Comparison of ENCODE assay signal across 19 cellular contexts in the genomic region with DNA sequence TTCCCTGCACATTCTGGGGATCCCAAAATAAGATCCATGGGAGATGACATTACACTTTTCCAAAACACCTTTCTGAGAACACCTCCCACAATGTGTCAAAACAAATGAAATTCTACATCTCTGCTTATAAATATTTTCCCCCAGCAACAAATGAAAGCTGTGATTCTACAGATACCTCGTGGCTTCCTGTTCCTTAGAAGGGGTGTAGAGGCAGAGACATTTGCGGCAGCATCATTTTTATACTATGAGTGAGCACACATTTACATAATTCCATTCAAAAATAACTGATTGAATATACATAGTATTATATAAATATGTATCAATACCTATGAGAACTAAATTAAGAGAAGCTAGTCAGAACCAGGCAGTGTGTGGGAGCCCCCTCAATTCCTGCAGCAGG.
DNase-seq lines count a peak whose midpoint lies in the region; ATAC-seq, FAIRE-seq and TF ChIP-seq lines count a peak whose summit lies in the region.
"Had no signal": no experiment of that assay in that cellular context is flagged by ENCODE, and none has a peak within 500 bp of the region (broad histone marks: within the 10 kb centered on the region; RNA-seq: fewer than 3 reads in every experiment).

No MANE protein-coding gene starts in this region.

- peak overlapping the region; percentile 58 for H3K27ac Mint-ChIP-seq in activated CD4-positive, alpha-beta T cell treated with anti-CD3 and anti-CD28 coated beads, Interleukin-2, amount 10 ng/mL, durations not matched to agents 24 days and 14 days
- no peak overlapping the region for H3K27ac Mint-ChIP-seq in activated naive CD4-positive, alpha-beta T cell treated with anti-CD3 and anti-CD28 coated beads, Interleukin-2, amount 50 U/mL, for 72 hours
- no peak overlapping the region for H3K27ac Mint-ChIP-seq in stimulated activated effector memory CD8-positive, alpha-beta T cell treated with anti-CD3 and anti-CD28 coated beads, Interleukin-12 subunit alpha, Interleukin-12 subunit beta, amount 100 ng/mL, for 72 hours
- no peak overlapping the region for H3K27ac Mint-ChIP-seq in stimulated activated naive CD8-positive, alpha-beta T cell treated with anti-CD3 and anti-CD28 coated beads, Interleukin-15, amount 100 ng/mL, for 72 hours
- H3K27ac Mint-ChIP-seq in nephron progenitor cell, result no peak overlapping the region
- H3K27ac Mint-ChIP-seq: B cell; CD8-positive, alpha-beta T cell; GM23338 had no signal

- H3K36me3 ChIP-seq in small intestine (ENCODE audit: control insufficient read depth in 2 of 2, insufficient read depth in 2 of 2, low read length in 2 of 2), result no peaks in the 10 kb centered on the region
- H3K36me3 ChIP-seq: BLaER1 treated with 17β-estradiol and CSF1 and Interleukin-3, amounts not matched to agents 10 nM and 100 nM had no signal

- H3K9me3 Mint-ChIP-seq in activated CD4-positive, alpha-beta T cell treated with anti-CD3 and anti-CD28 coated beads, Interleukin-2, amount 10 ng/mL, durations not matched to agents 24 days and 14 days, result peaks cover 19% of the 10 kb centered on the region
- peaks cover 6 to 29% of the 10 kb centered on the region in 2 donors for H3K9me3 Mint-ChIP-seq in activated naive CD4-positive, alpha-beta T cell treated with anti-CD3 and anti-CD28 coated beads, Interleukin-2, amount 50 U/mL, for 72 hours
- peaks cover 3% of the 10 kb centered on the region for H3K9me3 Mint-ChIP-seq in stimulated activated effector memory CD8-positive, alpha-beta T cell treated with anti-CD3 and anti-CD28 coated beads, Interleukin-12 subunit alpha, Interleukin-12 subunit beta, amount 100 ng/mL, for 72 hours
- peaks cover 9 to 11% of the 10 kb centered on the region in 2 donors for H3K9me3 Mint-ChIP-seq in stimulated activated naive CD8-positive, alpha-beta T cell treated with anti-CD3 and anti-CD28 coated beads, Interleukin-15, amount 100 ng/mL, for 72 hours
- peaks cover 27% of the 10 kb centered on the region for H3K9me3 Mint-ChIP-seq in nephron progenitor cell
- H3K9me3 Mint-ChIP-seq: CD8-positive, alpha-beta T cell had no signal

- peaks cover 17% of the 10 kb centered on the region for H3K4me1 Mint-ChIP-seq in activated CD4-positive, alpha-beta T cell treated with anti-CD3 and anti-CD28 coated beads, Interleukin-2, amount 10 ng/mL, durations not matched to agents 24 days and 14 days
- peaks cover 13% of the 10 kb centered on the region for H3K4me1 Mint-ChIP-seq in stimulated activated effector memory CD8-positive, alpha-beta T cell treated with anti-CD3 and anti-CD28 coated beads, Interleukin-12 subunit alpha, Interleukin-12 subunit beta, amount 100 ng/mL, for 72 hours
- H3K4me1 Mint-ChIP-seq in stimulated activated naive CD8-positive, alpha-beta T cell treated with anti-CD3 and anti-CD28 coated beads, Interleukin-15, amount 100 ng/mL, for 72 hours, result peaks cover 39% of the 10 kb centered on the region
- peaks cover 73% of the 10 kb centered on the region for H3K4me1 Mint-ChIP-seq in nephron progenitor cell

- no peak overlapping the region for H3K4me3 ChIP-seq in small intestine (ENCODE audit: low read depth in 1 of 2, low read length in 2 of 2)
- H3K4me3 ChIP-seq: BLaER1 treated with 17β-estradiol and CSF1 and Interleukin-3, amounts not matched to agents 10 nM and 100 nM; GM23338 had no signal

- no peaks in the 10 kb centered on the region for H3K9me3 ChIP-seq in small intestine (ENCODE audit: control insufficient read depth, low read depth)

- no peaks in the 10 kb centered on the region for H3K4me1 ChIP-seq in small intestine (ENCODE audit: control insufficient read depth in 2 of 2, insufficient read depth in 1 of 2, low read depth in 1 of 2, low read length in 1 of 2)

- H3K27ac ChIP-seq in small intestine (ENCODE audit: low read depth in 1 of 2, low read length in 1 of 2), result no peak overlapping the region
- H3K27ac ChIP-seq: BLaER1 treated with 17β-estradiol and CSF1 and Interleukin-3, amounts not matched to agents 10 nM and 100 nM had no signal

- FAIRE-seq in small intestine (lab: Jason Lieb, UNC), result no peak
- FAIRE-seq: HepG2 had no signal

- no peaks in the 10 kb centered on the region for H3K36me3 Mint-ChIP-seq in activated CD4-positive, alpha-beta T cell treated with anti-CD3 and anti-CD28 coated beads, Interleukin-2, amount 10 ng/mL, durations not matched to agents 24 days and 14 days (ENCODE audit: low read depth)
- H3K36me3 Mint-ChIP-seq in activated naive CD4-positive, alpha-beta T cell treated with anti-CD3 and anti-CD28 coated beads, Interleukin-2, amount 50 U/mL, for 72 hours, result peaks cover 0 to 61% of the 10 kb centered on the region in 2 donors
- H3K36me3 Mint-ChIP-seq in stimulated activated effector memory CD8-positive, alpha-beta T cell treated with anti-CD3 and anti-CD28 coated beads, Interleukin-12 subunit alpha, Interleukin-12 subunit beta, amount 100 ng/mL, for 72 hours, result no peaks in the 10 kb centered on the region
- peaks cover 6% of the 10 kb centered on the region for H3K36me3 Mint-ChIP-seq in nephron progenitor cell (ENCODE audit: low read depth)
- H3K36me3 Mint-ChIP-seq: CD8-positive, alpha-beta T cell had no signal

- TF ChIP-seq CTCF in nephron progenitor cell (IDR thresholded peaks at IDR 0.05), result no peak

- no peaks in the 10 kb centered on the region for H3K27me3 Mint-ChIP-seq in activated CD4-positive, alpha-beta T cell treated with anti-CD3 and anti-CD28 coated beads, Interleukin-2, amount 10 ng/mL, durations not matched to agents 24 days and 14 days
- no peaks in the 10 kb centered on the region for H3K27me3 Mint-ChIP-seq in stimulated activated naive CD8-positive, alpha-beta T cell treated with anti-CD3 and anti-CD28 coated beads, Interleukin-15, amount 100 ng/mL, for 72 hours
- H3K27me3 Mint-ChIP-seq in nephron progenitor cell (ENCODE audit: low read depth, poor library complexity), result peaks cover 11% of the 10 kb centered on the region
- H3K27me3 Mint-ChIP-seq: B cell had no signal

- 76 to 82% (median 80%) methylated on average over 2 of the region's 2 CpGs for WGBS in small intestine, 3 donors

- peak; percentile 47 to 63 for ATAC-seq in activated naive CD4-positive, alpha-beta T cell treated with anti-CD3 and anti-CD28 coated beads, Interleukin-2, amount 50 U/mL, for 72 hours
- peak; percentile 61 for ATAC-seq in stimulated activated effector memory CD8-positive, alpha-beta T cell treated with anti-CD3 and anti-CD28 coated beads, Interleukin-12 subunit alpha, Interleukin-12 subunit beta, amount 100 ng/mL, for 72 hours
- ATAC-seq in stimulated activated naive CD8-positive, alpha-beta T cell treated with anti-CD3 and anti-CD28 coated beads, Interleukin-15, amount 100 ng/mL, for 72 hours, result peak; percentile 51
- ATAC-seq: CD8-positive, alpha-beta T cell; GM23338; HCT116; HepG2 had no signal

- DNase-seq in activated CD4-positive, alpha-beta T cell treated with anti-CD3 and anti-CD28 coated beads, Interleukin-2, amount 10 ng/mL, durations not matched to agents 24 days and 14 days, result no peak
- DNase-seq in activated CD4-positive, alpha-beta T cell treated with anti-CD3 and anti-CD28 coated beads for 48 hours, result no peak
- no peak for DNase-seq in activated naive CD4-positive, alpha-beta T cell treated with anti-CD3 and anti-CD28 coated beads, Interleukin-2, amount 50 U/mL, for 72 hours (ENCODE audit: low spot score in 2 of 2)
- DNase-seq in activated naive CD4-positive, alpha-beta T cell (lab: John Stamatoyannopoulos, UW), result no peak
- no peak for DNase-seq in stimulated activated effector memory CD8-positive, alpha-beta T cell treated with anti-CD3 and anti-CD28 coated beads, Interleukin-12 subunit alpha, Interleukin-12 subunit beta, amount 100 ng/mL, for 72 hours (ENCODE audit: low spot score in 2 of 2)
- no peak for DNase-seq in stimulated activated naive CD8-positive, alpha-beta T cell treated with anti-CD3 and anti-CD28 coated beads, Interleukin-15, amount 100 ng/mL, for 72 hours
- DNase-seq in small intestine, result no peak
- DNase-seq in nephron progenitor cell, result no peak
- DNase-seq: 8988T; Calu3; CD8-positive, alpha-beta T cell; DMS79 treated with DMSO at 0.1 percent for 48 hours; GF-D8; H7 had no signal

- peaks cover 0 to 2% of the 10 kb centered on the region in 2 donors for H3K27me3 ChIP-seq in small intestine (ENCODE audit: control insufficient read depth in 2 of 2, insufficient read depth in 2 of 2, low read length in 2 of 2)
- H3K27me3 ChIP-seq: BLaER1 treated with 17β-estradiol and CSF1 and Interleukin-3, amounts not matched to agents 10 nM and 100 nM had no signal

- intact Hi-C loops in activated CD4-positive, alpha-beta T cell treated with anti-CD3 and anti-CD28 coated beads, Interleukin-2, amount 10 ng/mL, durations not matched to agents 24 days and 14 days (cut with micrococcal nuclease), result no loop called here

- no peak overlapping the region for H3K4me3 Mint-ChIP-seq in activated CD4-positive, alpha-beta T cell treated with anti-CD3 and anti-CD28 coated beads, Interleukin-2, amount 10 ng/mL, durations not matched to agents 24 days and 14 days
- H3K4me3 Mint-ChIP-seq in stimulated activated effector memory CD8-positive, alpha-beta T cell treated with anti-CD3 and anti-CD28 coated beads, Interleukin-12 subunit alpha, Interleukin-12 subunit beta, amount 100 ng/mL, for 72 hours, result no peak overlapping the region
- no peak overlapping the region for H3K4me3 Mint-ChIP-seq in stimulated activated naive CD8-positive, alpha-beta T cell treated with anti-CD3 and anti-CD28 coated beads, Interleukin-15, amount 100 ng/mL, for 72 hours
- H3K4me3 Mint-ChIP-seq in nephron progenitor cell, result no peak overlapping the region
- H3K4me3 Mint-ChIP-seq: B cell; CD8-positive, alpha-beta T cell; GM23338 had no signal
